In genomic region chr9:125143377-125144090, GRCh38 we compare ENCODE assay signal across 8 cellular contexts. TPM values are rescaled to one million over a fixed set of nuclear protein-coding genes. Genes with fewer than 3 reads are reported as not detected.
DNase-seq lines count a peak whose midpoint lies in the region; ATAC-seq and TF ChIP-seq lines count a peak whose summit lies in the region.

Gene SCAI, minus strand, starts transcription at chr9:125143528. Its CDS starts 91 bp downstream, at chr9:125143437.

- CTCF ChIA-PET in CD4-positive, alpha-beta T cell (lab: Charles Lee): interaction anchor here (0.7 to 2.0 kb wide), 9 partner anchors 11 to 216 kb away, joined by 3 to 11 read pairs (median 4); no protein-coding TSS in a partner anchor

- POLR2A ChIA-PET in CD4-positive, alpha-beta T cell (lab: Charles Lee): interaction anchor here (0.7 to 2.5 kb wide), 11 partner anchors 11 to 282 kb away, joined by 3 to 14 read pairs (median 5); partner anchors contain the start of genes ARPC5L, HSPA5 and RPL35

- peaks cover 19% of the 10 kb centered on the region for H3K36me3 Mint-ChIP-seq in CD4-positive, alpha-beta T cell (ENCODE audit: low read depth)

- intact Hi-C loops in CD4-positive, alpha-beta T cell (cut with DNase I, micrococcal nuclease): loop anchor here (1.0 to 10.0 kb wide), 9 partner anchors 17 to 373 kb away; partner anchors contain the start of genes GOLGA1 (in 2 of the 2), ARPC5L (in 1 of the 2), NR6A1 (in 1 of the 2) and PPP6C (in 1 of the 2)
- intact Hi-C loops in lower lobe of right lung (cut with DNase I): no loop called here

- peak; percentile 98 for ATAC-seq in CD4-positive, alpha-beta T cell (ENCODE audit: poor library complexity)
- ATAC-seq in GM19397 (IDR thresholded peaks at IDR 0.05; ENCODE audit: unreplicated experiment) (peak; percentile 98), HG03571 (IDR thresholded peaks at IDR 0.05; ENCODE audit: unreplicated experiment) (peak; percentile 98), lower lobe of right lung (peak; percentile 97 to 99)

- peak within 1 kb of the TSS; percentile 75 for H3K27ac Mint-ChIP-seq in CD4-positive, alpha-beta T cell

- H3K27me3 Mint-ChIP-seq in CD4-positive, alpha-beta T cell: no peaks in the 10 kb centered on the region

- no peaks in the 10 kb centered on the region for H3K9me3 Mint-ChIP-seq in CD4-positive, alpha-beta T cell

- H3K4me3 Mint-ChIP-seq in CD4-positive, alpha-beta T cell: peak within 1 kb of the TSS; percentile 94

- peak; percentile 96 to 99 (median 98) for DNase-seq in CD4-positive, alpha-beta T cell
- DNase-seq in NCI-H774 (lab: John Stamatoyannopoulos, UW) (peak; percentile 99), ecto neural progenitor cell (ENCODE audit: low spot score) (peak; percentile 99), lower lobe of right lung (peak; percentile 99)
- DNase-seq in activated CD4-positive, alpha-beta T cell treated with anti-CD3 and anti-CD28 coated beads, Interleukin-2, amount 50 U/mL, for 4 hours: peak; percentile 98 to 99
- DNase-seq in stimulated activated CD4-positive, alpha-beta T cell treated with anti-CD3 and anti-CD28 coated beads, TNF-alpha, amount 100 ng/mL, for 24 hours (ENCODE audit: low read depth in 3 of 3): peak; percentile 96 to 99 (median 98)

- peaks cover 8% of the 10 kb centered on the region for H3K36me3 ChIP-seq in lower lobe of right lung

- peaks cover 38% of the 10 kb centered on the region for H3K4me1 Mint-ChIP-seq in CD4-positive, alpha-beta T cell (ENCODE audit: low read depth)

- TF ChIP-seq CTCF in CD4-positive, alpha-beta T cell (IDR thresholded peaks at IDR 0.05): peak; percentile 97
- TF ChIP-seq CTCF in lower lobe of right lung (IDR thresholded peaks at IDR 0.05): peak; percentile 98

- H3K4me1 ChIP-seq in lower lobe of right lung: peaks cover 41% of the 10 kb centered on the region

- no peaks in the 10 kb centered on the region for H3K27me3 ChIP-seq in CD4-positive, alpha-beta T cell (ENCODE audit: control insufficient read depth, insufficient read depth, low read length)
- H3K27me3 ChIP-seq in lower lobe of right lung (ENCODE audit: low read depth): no peaks in the 10 kb centered on the region

- H3K27ac ChIP-seq in CD4-positive, alpha-beta T cell (ENCODE audit: low read depth, low read length): no peak within 1 kb of the TSS
- peak within 1 kb of the TSS; percentile 53 for H3K27ac ChIP-seq in lower lobe of right lung

- H3K4me3 ChIP-seq in lower lobe of right lung: peak within 1 kb of the TSS; percentile 62

- H3K9me3 ChIP-seq in CD4-positive, alpha-beta T cell (ENCODE audit: control insufficient read depth, low read length): no peaks in the 10 kb centered on the region
- H3K9me3 ChIP-seq in lower lobe of right lung: no peaks in the 10 kb centered on the region

RNA-seq across cellular contexts. Expression of gene SCAI, which starts in this region (rescaled TPM):
- total RNA-seq in CD4-positive, alpha-beta T cell: 10 to 100 TPM; 11.6 to 13.4 TPM
- 22.3 TPM for total RNA-seq in lower lobe of right lung
